ENCODE assay signal across 14 cellular contexts in genomic region chrX:113157496-113157895, GRCh38.
"Had no signal": no experiment of that assay in that cellular context is flagged by ENCODE, and none has a peak within 500 bp of the region (broad histone marks: within the 10 kb centered on the region; RNA-seq: fewer than 3 reads in every experiment).

No MANE protein-coding gene starts in this region.

- H3K36me3 ChIP-seq: adrenal gland, left ventricle myocardium inferior, sigmoid colon had no signal

- DNase-seq: activated CD4-positive, alpha-beta T cell treated with anti-CD3 and anti-CD28 coated beads, Interleukin-2, amount 50 U/mL, for 1 hour; activated naive CD4-positive, alpha-beta T cell treated with anti-CD3 and anti-CD28 coated beads, Interleukin-2, amount 50 U/mL, for 16 hours; activated T-cell treated with anti-CD3 and anti-CD28 coated beads for 4 hours; adrenal gland; caudate nucleus; effector CD4-positive, alpha-beta T cell; kidney; left ventricle myocardium inferior; psoas muscle; sigmoid colon; stimulated activated naive CD4-positive, alpha-beta T cell treated with Interleukin-2 at 50 U/mL for 16 hours; trophoblast cell had no signal

- H3K27ac ChIP-seq: adrenal gland, coronary artery, left ventricle myocardium inferior, psoas muscle, sigmoid colon had no signal

- H3K27me3 ChIP-seq: adrenal gland, sigmoid colon had no signal

- ATAC-seq: activated T-helper 17 cell treated with anti-CD3 and anti-CD28 coated beads, Interleukin-2, amount 50 U/mL, for 72 hours; psoas muscle had no signal

- H3K4me1 Mint-ChIP-seq: activated T-helper 17 cell treated with anti-CD3 and anti-CD28 coated beads, Interleukin-2, amount 50 U/mL, for 72 hours had no signal

- H3K4me3 ChIP-seq: adrenal gland, coronary artery, left ventricle myocardium inferior, psoas muscle, sigmoid colon had no signal

- H3K4me3 Mint-ChIP-seq: activated T-helper 17 cell treated with anti-CD3 and anti-CD28 coated beads, Interleukin-2, amount 50 U/mL, for 72 hours had no signal

- H3K27ac Mint-ChIP-seq: activated T-helper 17 cell treated with anti-CD3 and anti-CD28 coated beads, Interleukin-2, amount 50 U/mL, for 72 hours had no signal

- H3K4me1 ChIP-seq: adrenal gland, left ventricle myocardium inferior, psoas muscle, sigmoid colon had no signal

- H3K27me3 Mint-ChIP-seq: activated T-helper 17 cell treated with anti-CD3 and anti-CD28 coated beads, Interleukin-2, amount 50 U/mL, for 72 hours had no signal
